Comparison of ENCODE assay signal across 8 cellular contexts in genomic region chr14:52695481-52696091, GRCh38. TPM values are rescaled to one million over a fixed set of nuclear protein-coding genes. Genes with fewer than 3 reads are reported as not detected.
DNase-seq lines count a peak whose midpoint lies in the region; TF ChIP-seq lines count a peak whose summit lies in the region.

TSS of gene ERO1A (minus strand) at chr14:52695558. CDS start at chr14:52695481, 77 bp downstream.

- H3K79me2 ChIP-seq in Loucy (ENCODE audit: insufficient read depth, low read length) (peaks cover 52% of the 10 kb centered on the region), osteoblast (ENCODE audit: insufficient read depth, low read length) (peaks cover 47% of the 10 kb centered on the region)

- H3K4me1 ChIP-seq in Loucy (ENCODE audit: insufficient read depth, low read length, poor library complexity, severe bottlenecking) (peaks cover 33% of the 10 kb centered on the region), osteoblast (ENCODE audit: insufficient read depth, low read length) (peaks cover 8% of the 10 kb centered on the region), thymus (ENCODE audit: control insufficient read depth, insufficient read depth, low read length) (no peaks in the 10 kb centered on the region)

- no peaks in the 10 kb centered on the region for H3K9me2 ChIP-seq in Loucy (replicated peaks; ENCODE audit: low read depth, low read length)

- H3F3A ChIP-seq in Loucy (ENCODE audit: low read depth), result peaks cover 5% of the 10 kb centered on the region; the same call in 1 of the 2 replicates

- H3K4me2 ChIP-seq in Loucy (ENCODE audit: low read depth, low read length, poor library complexity, severe bottlenecking) (peak within 1 kb of the TSS; percentile 86), osteoblast (ENCODE audit: insufficient read depth, low read length) (peak within 1 kb of the TSS; percentile 99)

- peak within 1 kb of the TSS; percentile 98 for H3K27ac Mint-ChIP-seq in activated naive CD4-positive, alpha-beta T cell treated with anti-CD3 and anti-CD28 coated beads, Interleukin-2, amount 50 U/mL, for 24 hours

- peak; percentile 12 for DNase-seq in GF-D8 (lab: John Stamatoyannopoulos, UW)
- DNase-seq in H7, result peak; percentile 89
- DNase-seq in SK-MEL-5 (ENCODE audit: low read depth, low spot score), result peak; percentile 86
- DNase-seq in glomerular endothelial cell (ENCODE audit: extremely low read depth, low read depth, low spot score), result no peak
- peak; percentile 96 for DNase-seq in osteoblast (ENCODE audit: insufficient read length, low spot score, missing footprints)

- under 1% methylated on average over 78 of the region's 78 CpGs for WGBS in thymus

- peak within 1 kb of the TSS; percentile 97 for H3K4me3 Mint-ChIP-seq in activated naive CD4-positive, alpha-beta T cell treated with anti-CD3 and anti-CD28 coated beads, Interleukin-2, amount 50 U/mL, for 24 hours

- TF ChIP-seq CTCF in Loucy (conservative IDR thresholded peaks at IDR 0.05; ENCODE audit: low read length) (no peak), osteoblast (IDR thresholded peaks at IDR 0.05; ENCODE audit: extremely low read depth, low read depth, low read length) (no peak)

- H3K4me3 ChIP-seq in H7 (ENCODE audit: insufficient read depth, low read depth, low read length) (peak within 1 kb of the TSS; percentile 92), Loucy (ENCODE audit: low read length, poor library complexity, severe bottlenecking) (peak within 1 kb of the TSS; percentile 82), osteoblast (ENCODE audit: insufficient read depth, low read length) (peak within 1 kb of the TSS; percentile 98), thymus (ENCODE audit: low read length) (peak within 1 kb of the TSS; percentile 89)

- H3K4me1 Mint-ChIP-seq in activated naive CD4-positive, alpha-beta T cell treated with anti-CD3 and anti-CD28 coated beads, Interleukin-2, amount 50 U/mL, for 24 hours, result peaks cover 38% of the 10 kb centered on the region

- H3K27ac ChIP-seq in osteoblast (ENCODE audit: low read depth, low read length), result peak within 1 kb of the TSS; percentile 83
- H3K27ac ChIP-seq in thymus (ENCODE audit: low read depth), result peak within 1 kb of the TSS; percentile 86

- no peaks in the 10 kb centered on the region for H3K36me3 ChIP-seq in H7 (replicated peaks; ENCODE audit: control insufficient read depth, insufficient read depth, low read length)
- no peaks in the 10 kb centered on the region for H3K36me3 ChIP-seq in Loucy (ENCODE audit: insufficient read depth, low read length)
- no peaks in the 10 kb centered on the region for H3K36me3 ChIP-seq in osteoblast (ENCODE audit: insufficient read depth, low read length)
- H3K36me3 ChIP-seq in thymus (ENCODE audit: control insufficient read depth, insufficient read depth), result no peaks in the 10 kb centered on the region

- in situ Hi-C loops in SK-MEL-5 (cut with HindIII; ENCODE audit: low pct_unique_long_range_greater_than_20kb, low sequenced_read_pairs), result no loop called here

- H3K27me3 ChIP-seq in H7 (ENCODE audit: control insufficient read depth, insufficient read depth, low read length) (peaks cover 11% of the 10 kb centered on the region), Loucy (ENCODE audit: insufficient read depth, low read length, poor library complexity, severe bottlenecking) (no peaks in the 10 kb centered on the region), osteoblast (ENCODE audit: insufficient read depth, low read length) (no peaks in the 10 kb centered on the region), thymus (ENCODE audit: control insufficient read depth, insufficient read depth) (no peaks in the 10 kb centered on the region)

- peaks cover 4% of the 10 kb centered on the region for H3K36me3 Mint-ChIP-seq in activated naive CD4-positive, alpha-beta T cell treated with anti-CD3 and anti-CD28 coated beads, Interleukin-2, amount 50 U/mL, for 24 hours

- no peaks in the 10 kb centered on the region for H3K9me3 ChIP-seq in Loucy (ENCODE audit: insufficient read depth, low read depth, low read length)
- H3K9me3 ChIP-seq in osteoblast (ENCODE audit: low read depth, low read length), result no peaks in the 10 kb centered on the region
- H3K9me3 ChIP-seq in thymus (ENCODE audit: control insufficient read depth), result no peaks in the 10 kb centered on the region

- H3K27me3 Mint-ChIP-seq in activated naive CD4-positive, alpha-beta T cell treated with anti-CD3 and anti-CD28 coated beads, Interleukin-2, amount 50 U/mL, for 24 hours, result no peaks in the 10 kb centered on the region

- no peaks in the 10 kb centered on the region for H3K9me3 Mint-ChIP-seq in activated naive CD4-positive, alpha-beta T cell treated with anti-CD3 and anti-CD28 coated beads, Interleukin-2, amount 50 U/mL, for 24 hours

- peaks cover 39% of the 10 kb centered on the region for H4K20me1 ChIP-seq in Loucy (ENCODE audit: insufficient read depth, low read length, poor library complexity, severe bottlenecking)
- H4K20me1 ChIP-seq in osteoblast (ENCODE audit: insufficient read depth, low read length), result peaks cover 8% of the 10 kb centered on the region

- peak within 1 kb of the TSS; percentile 87 for H3K9ac ChIP-seq in Loucy (ENCODE audit: low read depth, low read length, poor library complexity, severe bottlenecking)

- peak within 1 kb of the TSS; percentile 79 for H2AFZ ChIP-seq in Loucy (ENCODE audit: low read length)
- peak within 1 kb of the TSS; percentile 93 for H2AFZ ChIP-seq in osteoblast (ENCODE audit: low read length)

RNA-seq across cellular contexts. Expression of gene ERO1A, which starts in this region (rescaled TPM):
- total RNA-seq in H7 (2014; rRNA removed; shearing (Covaris generic)), result 24.6 and 43.1 TPM in 2 replicates
- 179 and 183 TPM in 2 replicates for total RNA-seq in SK-MEL-5 (2014; rRNA removed; shearing (Covaris generic))
- 124 and 166 TPM in 2 replicates for polyA plus RNA-seq in SK-MEL-5 (2015; cell fraction: cytosol; rRNA removed)
- polyA plus RNA-seq in SK-MEL-5 (2015; cell fraction: nucleus; rRNA removed), result 46.1 and 48.7 TPM in 2 replicates
- total RNA-seq in glomerular endothelial cell (76.0 and 83.0 TPM in 2 replicates), osteoblast (55.1 and 56.8 TPM in 2 replicates)
- polyA plus RNA-seq in thymus, result 16.0 TPM
